ENCODE assay signal across 8 cellular contexts in genomic region chr1:2046225-2046917, GRCh38. TPM values are rescaled to one million over a fixed set of nuclear protein-coding genes. Genes with fewer than 3 reads are reported as not detected.
DNase-seq lines count a peak whose midpoint lies in the region; ATAC-seq and TF ChIP-seq lines count a peak whose summit lies in the region.

No MANE protein-coding gene starts in this region.

- H3K4me3 ChIP-seq in HUES6 (ENCODE audit: low read depth, low read length) = peak overlapping the region; percentile 48; the same call in 1 of the 2 replicates
- H3K4me3 ChIP-seq in vagina = no peak overlapping the region

- CTCF ChIA-PET in CD4-positive, alpha-beta T cell (lab: Charles Lee) = no interaction called here

- H3K4me1 Mint-ChIP-seq in CD4-positive, alpha-beta T cell (ENCODE audit: low read depth) = peaks cover 22% of the 10 kb centered on the region
- H3K4me1 Mint-ChIP-seq in chondrocyte (ENCODE audit: low read depth) = peaks cover 4% of the 10 kb centered on the region

- intact Hi-C loops in CD4-positive, alpha-beta T cell (cut with DNase I, micrococcal nuclease) = loop anchor here in 1 of 2 experiments (5.0 kb wide), 1 partner anchor 596 kb away; no protein-coding TSS in a partner anchor
- intact Hi-C loops in vagina (cut with DNase I) = loop anchor here (5.0 kb wide), 1 partner anchor 84 kb away; no protein-coding TSS in a partner anchor

- POLR2A ChIA-PET in CD4-positive, alpha-beta T cell (lab: Charles Lee) = no interaction called here

- no peak overlapping the region for H3K27ac ChIP-seq in CD4-positive, alpha-beta T cell (ENCODE audit: low read depth, low read length)
- H3K27ac ChIP-seq in HUES6 (ENCODE audit: low read depth, low read length) (no peak overlapping the region), vagina (peak overlapping the region; percentile 59)

- H3K36me3 Mint-ChIP-seq in CD4-positive, alpha-beta T cell (ENCODE audit: low read depth) = no peaks in the 10 kb centered on the region
- H3K36me3 Mint-ChIP-seq in chondrocyte (ENCODE audit: low read depth) = no peaks in the 10 kb centered on the region

- H3K27me3 Mint-ChIP-seq in CD4-positive, alpha-beta T cell = peaks cover 16% of the 10 kb centered on the region
- H3K27me3 Mint-ChIP-seq in chondrocyte (ENCODE audit: low read depth) = peaks cover 29% of the 10 kb centered on the region

- TF ChIP-seq CTCF in CD4-positive, alpha-beta T cell (IDR thresholded peaks at IDR 0.05) = peak; percentile 45
- TF ChIP-seq CTCF in chondrocyte (IDR thresholded peaks at IDR 0.05) (peak; percentile 78), vagina (IDR thresholded peaks at IDR 0.05) (peak in 1 of 3 experiments; percentile 45)

- H3K9ac ChIP-seq in HUES6 (ENCODE audit: low read length) = no peak overlapping the region

- ATAC-seq in CD4-positive, alpha-beta T cell (ENCODE audit: poor library complexity) = no peak
- ATAC-seq in GM18520 (IDR thresholded peaks at IDR 0.05; ENCODE audit: unreplicated experiment) (no peak), HG02571 (IDR thresholded peaks at IDR 0.05; ENCODE audit: unreplicated experiment) (no peak)

- no peak for TF ChIP-seq POLR2A in vagina (IDR thresholded peaks at IDR 0.05)

- H3K4me1 ChIP-seq in HUES6 (ENCODE audit: control insufficient read depth, insufficient read depth, low read length) = peaks cover 33% of the 10 kb centered on the region
- peaks cover 37% of the 10 kb centered on the region for H3K4me1 ChIP-seq in vagina

- no peak overlapping the region for H3K27ac Mint-ChIP-seq in CD4-positive, alpha-beta T cell
- H3K27ac Mint-ChIP-seq in chondrocyte (ENCODE audit: unreplicated experiment) = no peak overlapping the region

- no peaks in the 10 kb centered on the region for H3K36me3 ChIP-seq in HUES6 (ENCODE audit: control insufficient read depth, insufficient read depth, low read length)
- no peaks in the 10 kb centered on the region for H3K36me3 ChIP-seq in vagina

- H3K9me3 Mint-ChIP-seq in CD4-positive, alpha-beta T cell = no peaks in the 10 kb centered on the region
- no peaks in the 10 kb centered on the region for H3K9me3 Mint-ChIP-seq in chondrocyte (ENCODE audit: low read depth)

- peak in 4 of 10 experiments; percentile 27 to 41 (median 34) for DNase-seq in CD4-positive, alpha-beta T cell
- peak; percentile 15 for DNase-seq in SKM-1 treated with dmso at 0.1 percent for 144 hours (lab: John Stamatoyannopoulos, UW; ENCODE audit: unreplicated experiment)
- DNase-seq in chondrocyte (ENCODE audit: low spot score) = no peak
- DNase-seq in lung microvascular endothelial cell (ENCODE audit: low read depth in 2 of 2) = peak; percentile 27 to 67
- DNase-seq in vagina (ENCODE audit: extremely low spot score in 2 of 2) = no peak

- no peak overlapping the region for H3K4me3 Mint-ChIP-seq in CD4-positive, alpha-beta T cell
- no peak overlapping the region for H3K4me3 Mint-ChIP-seq in chondrocyte (ENCODE audit: unreplicated experiment)

- peaks cover 9% of the 10 kb centered on the region for H3K27me3 ChIP-seq in CD4-positive, alpha-beta T cell (ENCODE audit: control insufficient read depth, insufficient read depth, low read length)
- H3K27me3 ChIP-seq in HUES6 (ENCODE audit: control insufficient read depth, insufficient read depth, low read length) (peaks cover 49% of the 10 kb centered on the region), vagina (no peaks in the 10 kb centered on the region)

- H3K9me3 ChIP-seq in CD4-positive, alpha-beta T cell (ENCODE audit: control insufficient read depth, low read length) = no peaks in the 10 kb centered on the region
- no peaks in the 10 kb centered on the region for H3K9me3 ChIP-seq in HUES6 (ENCODE audit: control insufficient read depth, insufficient read depth, low read depth, low read length)
- H3K9me3 ChIP-seq in vagina = no peaks in the 10 kb centered on the region

RNA-seq across cellular contexts. Expression of gene PRKCZ, which starts 3.8 kb away (rescaled TPM):
- 10 to 100 TPM; 17.8 to 19.0 TPM for total RNA-seq in CD4-positive, alpha-beta T cell
- total RNA-seq in chondrocyte (4.8 to 7.8 TPM (median 5.1 TPM) in 3 replicates), lung microvascular endothelial cell (14.2 and 29.8 TPM in 2 replicates), vagina (17.9 TPM)

RNA-seq across cellular contexts. Expression of gene GABRD, which starts 27.2 kb away (rescaled TPM):
- under 1 TPM; 0.38 to 0.42 TPM for total RNA-seq in CD4-positive, alpha-beta T cell
- total RNA-seq in chondrocyte = not detected in 3 replicates
- total RNA-seq in lung microvascular endothelial cell = 0.20 and 1.1 TPM in 2 replicates
- not detected for total RNA-seq in vagina

RNA-seq across cellular contexts. Expression of gene CFAP74, which starts 42.8 kb away (rescaled TPM):
- not detected for total RNA-seq in CD4-positive, alpha-beta T cell
- not detected in 3 replicates for total RNA-seq in chondrocyte
- not detected in 2 replicates for total RNA-seq in lung microvascular endothelial cell
- not detected for total RNA-seq in vagina

Comparison
In these comparisons a context has a peak if more than half of its experiments do, and no peak if none do; other contexts are left out.
1. DNase-seq: peak in SKM-1 treated with dmso at 0.1 percent for 144 hours (single experiment) and lung microvascular endothelial cell (2 of 2); none in chondrocyte (single experiment) and vagina (0 of 2).